In genomic region chr3:38281895-38282686, GRCh38 we compare ENCODE assay signal across 2 cellular contexts.
TF ChIP-seq lines count a peak whose summit lies in the region.

Gene SLC22A14 (plus strand): TSS chr3:38282294. CDS start chr3:38306027, 23,733 bp downstream.

TF ChIP-seq in IMR-90, 13 proteins besides CTCF, POLR2A, EP300 and RAD21:
- TF ChIP-seq FOS (IDR thresholded peaks at IDR 0.05; ENCODE audit: low read depth, low read length) (no peak), ELK1 (IDR thresholded peaks at IDR 0.05; ENCODE audit: borderline replicate concordance, low read depth, low read length) (no peak), RFX5 (IDR thresholded peaks at IDR 0.05; ENCODE audit: low read depth, low read length) (no peak), MAFK (IDR thresholded peaks at IDR 0.05; ENCODE audit: low read depth, low read length) (no peak), BHLHE40 (IDR thresholded peaks at IDR 0.05; ENCODE audit: low read depth, low read length) (no peak), SMC3 (IDR thresholded peaks at IDR 0.05; ENCODE audit: low read depth, low read length) (no peak), CHD1 (IDR thresholded peaks at IDR 0.05; ENCODE audit: low read depth, low read length) (no peak)

TF ChIP-seq in H1, 55 proteins besides CTCF, POLR2A, EP300 and RAD21:
- no peak for TF ChIP-seq CTBP2 (IDR thresholded peaks at IDR 0.05; ENCODE audit: borderline replicate concordance, insufficient read depth, insufficient read length, low read length)
- TF ChIP-seq KDM1A (IDR thresholded peaks at IDR 0.05; ENCODE audit: borderline replicate concordance, low read length), result no peak
TF ChIP-seq in H1: peak in this region for 0.
